ENCODE assay signal across 2 cellular contexts in genomic region chr1:192099328-192099727, GRCh38.
TF ChIP-seq lines count a peak whose summit lies in the region.

No MANE protein-coding gene starts in this region.

TF ChIP-seq in IMR-90, 13 proteins besides CTCF, POLR2A, EP300 and RAD21:
- TF ChIP-seq RCOR1 (IDR thresholded peaks at IDR 0.05; ENCODE audit: insufficient replicate concordance, low read length) = no peak
- TF ChIP-seq ELK1 (IDR thresholded peaks at IDR 0.05; ENCODE audit: borderline replicate concordance, low read depth, low read length) = no peak
- no peak for TF ChIP-seq CHD1 (IDR thresholded peaks at IDR 0.05; ENCODE audit: low read depth, low read length)
- no peak for TF ChIP-seq CEBPB (IDR thresholded peaks at IDR 0.05; ENCODE audit: low read depth, low read length)
- TF ChIP-seq FOS (IDR thresholded peaks at IDR 0.05; ENCODE audit: low read depth, low read length) = no peak
- TF ChIP-seq RFX5 (IDR thresholded peaks at IDR 0.05; ENCODE audit: low read depth, low read length) = no peak
- TF ChIP-seq MAZ (IDR thresholded peaks at IDR 0.05; ENCODE audit: borderline replicate concordance, low read depth, low read length) = no peak

TF ChIP-seq in WTC11, 78 proteins besides CTCF, POLR2A, EP300 and RAD21:
- TF ChIP-seq FOXP1 (CRISPR knock-in tag; IDR thresholded peaks at IDR 0.05; ENCODE audit: borderline replicate concordance) (no peak), HMGA2 (CRISPR knock-in tag; IDR thresholded peaks at IDR 0.05) (peak; percentile 98)
